ENCODE assay signal across 17 cellular contexts in genomic region chr12:75739916-75740315, GRCh38.
A peak's percentile ranks its signal among the peaks of the same experiment; 100 is the strongest.
DNase-seq lines count a peak whose midpoint lies in the region; ATAC-seq and TF ChIP-seq lines count a peak whose summit lies in the region.
"Had no signal": no experiment of that assay in that cellular context is flagged by ENCODE, and none has a peak within 500 bp of the region (broad histone marks: within the 10 kb centered on the region; RNA-seq: fewer than 3 reads in every experiment).

No MANE protein-coding gene starts in this region.

- no peak for TF ChIP-seq RAD21 in HCT116 (IDR thresholded peaks at IDR 0.05; ENCODE audit: low read depth)

- H3K4me2 ChIP-seq in HCT116 (ENCODE audit: low read length), result peak overlapping the region; percentile 51; the same call in 1 of the 2 replicates

- H2AFZ ChIP-seq in HCT116 (ENCODE audit: low read depth, low read length, poor library complexity, severe bottlenecking), result no peak overlapping the region
- H2AFZ ChIP-seq: GM23248 had no signal

- H3K4me1 ChIP-seq in HCT116 (ENCODE audit: control insufficient read depth in 1 of 2, insufficient read depth in 2 of 2, low read length in 2 of 2), result peaks cover 74 to 78% of the 10 kb centered on the region in 2 experiments
- no peaks in the 10 kb centered on the region for H3K4me1 ChIP-seq in upper lobe of right lung
- no peaks in the 10 kb centered on the region for H3K4me1 ChIP-seq in upper lobe of left lung

- H3K9ac ChIP-seq in HCT116 (ENCODE audit: low read length), result peak overlapping the region; percentile 52
- H3K9ac ChIP-seq: GM23248 had no signal

- H4K20me1 ChIP-seq in HCT116 (ENCODE audit: insufficient read depth), result no peaks in the 10 kb centered on the region

- H3K36me3 ChIP-seq in HCT116 (ENCODE audit: control insufficient read depth in 1 of 2, insufficient read depth in 2 of 2, low read length in 2 of 2), result peaks cover 0 to 4% of the 10 kb centered on the region in 2 experiments; a peak in 1 of 4 replicates
- H3K36me3 ChIP-seq in upper lobe of right lung, result no peaks in the 10 kb centered on the region
- H3K36me3 ChIP-seq in upper lobe of left lung, result no peaks in the 10 kb centered on the region

- H3K9me3 Mint-ChIP-seq in stimulated activated naive CD8-positive, alpha-beta T cell treated with anti-CD3 and anti-CD28 coated beads, Interleukin-15, Interleukin-2, amounts not matched to agents 100 ng/mL and 50 ng/mL, for 24 hours, result peaks cover 7% of the 10 kb centered on the region
- H3K9me3 Mint-ChIP-seq: CD4-positive, alpha-beta memory T cell had no signal

- RAD21 ChIA-PET in HCT116 (lab: Charles Lee; ENCODE audit: low non-redundant PET in 1 of 2, low total read pairs in 2 of 2, uncharacterized antibody in 2 of 2, unreplicated experiment in 2 of 2), result no interaction called here

- no TSS peak for BruUV-seq in HCT116 (replicated peaks; lab: Mats Ljungman, UMichigan)

- peak overlapping the region; percentile 53 for H3K27ac Mint-ChIP-seq in stimulated activated naive CD8-positive, alpha-beta T cell treated with anti-CD3 and anti-CD28 coated beads, Interleukin-15, Interleukin-2, amounts not matched to agents 100 ng/mL and 50 ng/mL, for 24 hours
- no peak overlapping the region for H3K27ac Mint-ChIP-seq in T-helper 17 cell

- POLR2A ChIA-PET in HCT116 (lab: Charles Lee), result no interaction called here

- no peak for ATAC-seq in stimulated activated naive CD8-positive, alpha-beta T cell treated with anti-CD3 and anti-CD28 coated beads, Interleukin-15, Interleukin-2, amounts not matched to agents 100 U/mL and 50 U/mL, for 24 hours
- ATAC-seq in HCT116, result no peak
- peak; percentile 69 for ATAC-seq in upper lobe of right lung
- ATAC-seq in T-helper 17 cell, result no peak
- no peak for ATAC-seq in upper lobe of left lung (ENCODE audit: low FRiP score in 2 of 2)
- ATAC-seq: HepG2 had no signal

- no peak for DNase-seq in stimulated activated naive CD8-positive, alpha-beta T cell treated with anti-CD3 and anti-CD28 coated beads, Interleukin-15, Interleukin-2, amounts not matched to agents 100 U/mL and 50 U/mL, for 24 hours
- no peak for DNase-seq in HCT116 (ENCODE audit: low read depth, low spot score)
- DNase-seq in dermis blood vessel endothelial cell, result peak; percentile 2
- DNase-seq in upper lobe of right lung, result peak; percentile 66
- DNase-seq in NCI-H146 (lab: John Stamatoyannopoulos, UW), result no peak
- no peak for DNase-seq in T-helper 17 cell
- DNase-seq in upper lobe of left lung, result no peak
- DNase-seq: AML-193; CD4-positive, alpha-beta memory T cell; DMS153; DMS79; GDM1; GM23248; H7 had no signal

- CTCF ChIA-PET in HCT116 (lab: Charles Lee), result no interaction called here

- no peaks in the 10 kb centered on the region; the same call in 1 of the 2 replicates for H3K79me2 ChIP-seq in HCT116 (ENCODE audit: insufficient read depth, low read length)

- H3K9me2 ChIP-seq in HCT116 (ENCODE audit: insufficient read depth), result no peaks in the 10 kb centered on the region

- H3K4me3 ChIP-seq in HCT116 (replicated peaks in 1 of 2; ENCODE audit: low read depth in 1 of 2, low read length in 2 of 2), result no peak overlapping the region
- no peak overlapping the region for H3K4me3 ChIP-seq in upper lobe of right lung
- no peak overlapping the region for H3K4me3 ChIP-seq in upper lobe of left lung
- H3K4me3 ChIP-seq: GM23248 had no signal

- H3K27ac ChIP-seq in HCT116 (ENCODE audit: low read depth, low read length), result peak overlapping the region; percentile 90
- no peak overlapping the region for H3K27ac ChIP-seq in upper lobe of right lung
- H3K27ac ChIP-seq in upper lobe of left lung, result no peak overlapping the region
- H3K27ac ChIP-seq: C4-2B, GM23248 had no signal

- peaks cover 29% of the 10 kb centered on the region for H3K27me3 Mint-ChIP-seq in stimulated activated naive CD8-positive, alpha-beta T cell treated with anti-CD3 and anti-CD28 coated beads, Interleukin-15, Interleukin-2, amounts not matched to agents 100 ng/mL and 50 ng/mL, for 24 hours
- peaks cover 13% of the 10 kb centered on the region for H3K27me3 Mint-ChIP-seq in T-helper 17 cell

- no peaks in the 10 kb centered on the region for H3K9me3 ChIP-seq in HCT116 (ENCODE audit: control insufficient read depth in 1 of 2, insufficient read depth in 1 of 2, low read depth in 1 of 2, low read length in 2 of 2)
- no peaks in the 10 kb centered on the region for H3K9me3 ChIP-seq in upper lobe of right lung
- no peaks in the 10 kb centered on the region for H3K9me3 ChIP-seq in T-helper 17 cell (ENCODE audit: control insufficient read depth, low read length, poor library complexity, severe bottlenecking)
- H3K9me3 ChIP-seq in upper lobe of left lung, result no peaks in the 10 kb centered on the region

- intact Hi-C loops in HCT116 (cut with micrococcal nuclease) (no loop called here), upper lobe of right lung (cut with DNase I) (no loop called here)

- 82 to 90% methylated on average over 1 of the region's 1 CpG for WGBS in upper lobe of left lung, 2 donors

- peaks cover 40% of the 10 kb centered on the region for H3K4me1 Mint-ChIP-seq in stimulated activated naive CD8-positive, alpha-beta T cell treated with anti-CD3 and anti-CD28 coated beads, Interleukin-15, Interleukin-2, amounts not matched to agents 100 ng/mL and 50 ng/mL, for 24 hours (ENCODE audit: low read depth)
- no peaks in the 10 kb centered on the region for H3K4me1 Mint-ChIP-seq in T-helper 17 cell

- TF ChIP-seq EP300 in upper lobe of left lung (IDR thresholded peaks at IDR 0.05), result no peak

- H3K27me3 ChIP-seq in HCT116 (ENCODE audit: insufficient read depth, low read length) (no peaks in the 10 kb centered on the region), upper lobe of right lung (no peaks in the 10 kb centered on the region), upper lobe of left lung (no peaks in the 10 kb centered on the region)

- no peak for TF ChIP-seq CTCF in HCT116 (IDR thresholded peaks at IDR 0.05 in 2 of 3, conservative IDR thresholded peaks at IDR 0.05 in 1 of 3; ENCODE audit: borderline replicate concordance in 1 of 3, insufficient read depth in 1 of 3, low read depth in 2 of 3, low read length in 2 of 3)
- TF ChIP-seq CTCF in upper lobe of right lung (IDR thresholded peaks at IDR 0.05), result no peak
- no peak for TF ChIP-seq CTCF in upper lobe of left lung (IDR thresholded peaks at IDR 0.05)

- no peaks in the 10 kb centered on the region for H3K36me3 Mint-ChIP-seq in stimulated activated naive CD8-positive, alpha-beta T cell treated with anti-CD3 and anti-CD28 coated beads, Interleukin-15, Interleukin-2, amounts not matched to agents 100 ng/mL and 50 ng/mL, for 24 hours (ENCODE audit: low read depth)
- no peaks in the 10 kb centered on the region for H3K36me3 Mint-ChIP-seq in T-helper 17 cell (ENCODE audit: low read depth)
- H3K36me3 Mint-ChIP-seq: CD4-positive, alpha-beta memory T cell had no signal

- no peak overlapping the region for H3K4me3 Mint-ChIP-seq in stimulated activated naive CD8-positive, alpha-beta T cell treated with anti-CD3 and anti-CD28 coated beads, Interleukin-15, Interleukin-2, amounts not matched to agents 100 ng/mL and 50 ng/mL, for 24 hours
- H3K4me3 Mint-ChIP-seq in T-helper 17 cell, result no peak overlapping the region
- H3K4me3 Mint-ChIP-seq: CD4-positive, alpha-beta memory T cell had no signal

- no peak for TF ChIP-seq POLR2A in HCT116 (IDR thresholded peaks at IDR 0.05; ENCODE audit: borderline replicate concordance, extremely low read depth, insufficient read depth, insufficient read length)
- no peak for TF ChIP-seq POLR2A in upper lobe of left lung (IDR thresholded peaks at IDR 0.05)

TF ChIP-seq in HCT116, 20 proteins besides CTCF, POLR2A, EP300 and RAD21:
- TF ChIP-seq ELF1 (IDR thresholded peaks at IDR 0.05; ENCODE audit: borderline replicate concordance, low read depth) (no peak), CEBPB (IDR thresholded peaks at IDR 0.05; ENCODE audit: low read depth) (peak; percentile 31; the same call in 1 of the 2 replicates), ZNF274 (IDR thresholded peaks at IDR 0.05; ENCODE audit: low read depth, low read length) (no peak), EZH2phosphoT487 (IDR thresholded peaks at IDR 0.05; ENCODE audit: borderline replicate concordance) (no peak), ZBTB33 (IDR thresholded peaks at IDR 0.05; ENCODE audit: extremely low read depth, insufficient replicate concordance, low read length) (no peak), JUND (IDR thresholded peaks at IDR 0.05) (no peak), ATF3 (IDR thresholded peaks at IDR 0.05) (no peak), EGR1 (IDR thresholded peaks at IDR 0.05; ENCODE audit: low read depth) (peak; percentile 45; the same call in 1 of the 2 replicates), SP1 (IDR thresholded peaks at IDR 0.05; ENCODE audit: low read depth) (0 out of 2 replicates have a peak, but pooled peaks have one; percentile 21)

Comparison
In these comparisons a context has a peak if more than half of its experiments do, and no peak if none do; other contexts are left out.
1. DNase-seq: peak in dermis blood vessel endothelial cell (single experiment) and upper lobe of right lung (single experiment); none in stimulated activated naive CD8-positive, alpha-beta T cell treated with anti-CD3 and anti-CD28 coated beads, Interleukin-15, Interleukin-2, amounts not matched to agents 100 U/mL and 50 U/mL, for 24 hours (single experiment), HCT116 (single experiment), NCI-H146 (single experiment), T-helper 17 cell (0 of 3) and upper lobe of left lung (0 of 2).